9 cellular contexts compared by ENCODE assay signal in genomic region chr3:8954938-8955763, GRCh38. TPM values are rescaled to one million over a fixed set of nuclear protein-coding genes. Genes with fewer than 3 reads are reported as not detected.
DNase-seq lines count a peak whose midpoint lies in the region; ATAC-seq and TF ChIP-seq lines count a peak whose summit lies in the region.
"Had no signal": no experiment of that assay in that cellular context is flagged by ENCODE, and none has a peak within 500 bp of the region (broad histone marks: within the 10 kb centered on the region; RNA-seq: fewer than 3 reads in every experiment).

No MANE protein-coding gene starts in this region.

- peaks cover 48% of the 10 kb centered on the region for H3K4me1 ChIP-seq in Loucy (ENCODE audit: insufficient read depth, low read length, poor library complexity, severe bottlenecking)
- peaks cover 12% of the 10 kb centered on the region for H3K4me1 ChIP-seq in left ventricle myocardium inferior

- H3K27ac ChIP-seq in left ventricle myocardium inferior (replicated peaks) = peak overlapping the region; percentile 10

- intact Hi-C loops in left ventricle myocardium inferior (cut with micrococcal nuclease) = no loop called here

- H3K9me2 ChIP-seq in Loucy (replicated peaks; ENCODE audit: low read depth, low read length) = no peaks in the 10 kb centered on the region

- peaks cover 14% of the 10 kb centered on the region for H4K20me1 ChIP-seq in Loucy (ENCODE audit: insufficient read depth, low read length, poor library complexity, severe bottlenecking)

- H3K79me2 ChIP-seq in Loucy (ENCODE audit: insufficient read depth, low read length) = peaks cover 83% of the 10 kb centered on the region

- 0 out of 2 replicates have a peak, but pooled peaks cover 4% of the 10 kb centered on the region for H3K36me3 ChIP-seq in Loucy (ENCODE audit: insufficient read depth, low read length)
- H3K36me3 ChIP-seq in left ventricle myocardium inferior = no peaks in the 10 kb centered on the region

- H3K9me3 ChIP-seq in Loucy (ENCODE audit: insufficient read depth, low read depth, low read length) (no peaks in the 10 kb centered on the region), left ventricle myocardium inferior (replicated peaks) (no peaks in the 10 kb centered on the region)

- DNase-seq in GM12864 (ENCODE audit: low read depth) (peak; percentile 24), left ventricle myocardium inferior (no peak), H4 (ENCODE audit: low spot score) (no peak), 8988T (no peak)
- DNase-seq in effector CD8-positive, alpha-beta T cell (lab: John Stamatoyannopoulos, UW) = no peak
- DNase-seq in activated CD4-positive, CD25-positive, alpha-beta regulatory T cell treated with anti-CD3 and anti-CD28 coated beads, Interleukin-2, amount 50 U/mL, for 72 hours = no peak
- DNase-seq: activated CD4-positive, alpha-beta T cell treated with anti-CD3 and anti-CD28 coated beads for 48 hours had no signal

- H3K4me3 ChIP-seq in GM12864 (ENCODE audit: low read depth, low read length) (no peak overlapping the region), Loucy (ENCODE audit: low read length, poor library complexity, severe bottlenecking) (no peak overlapping the region), left ventricle myocardium inferior (no peak overlapping the region)

- peak; percentile 91 for ATAC-seq in GM21825 (IDR thresholded peaks at IDR 0.05; ENCODE audit: unreplicated experiment)

- no peaks in the 10 kb centered on the region for H3K27me3 ChIP-seq in Loucy (ENCODE audit: insufficient read depth, low read length, poor library complexity, severe bottlenecking)
- no peaks in the 10 kb centered on the region for H3K27me3 ChIP-seq in left ventricle myocardium inferior (ENCODE audit: low read depth)

- no peaks in the 10 kb centered on the region for H3F3A ChIP-seq in Loucy (ENCODE audit: low read depth)

- H2AFZ ChIP-seq in Loucy (ENCODE audit: low read length) = no peak overlapping the region

- peak overlapping the region; percentile 2 for H3K9ac ChIP-seq in Loucy (ENCODE audit: low read depth, low read length, poor library complexity, severe bottlenecking)

- TF ChIP-seq CTCF in GM12864 (IDR thresholded peaks at IDR 0.05; ENCODE audit: low read depth, low read length, missing control alignments) (no peak), Loucy (conservative IDR thresholded peaks at IDR 0.05; ENCODE audit: low read length) (no peak), left ventricle myocardium inferior (IDR thresholded peaks at IDR 0.05; ENCODE audit: borderline replicate concordance) (peak; percentile 22)

- H3K4me2 ChIP-seq in Loucy (ENCODE audit: low read depth, low read length, poor library complexity, severe bottlenecking) = peak overlapping the region; percentile 99

RNA-seq across cellular contexts. Expression of gene RAD18, which starts 8.1 kb away (rescaled TPM):
- total RNA-seq in left ventricle myocardium inferior = 6.8 TPM
- total RNA-seq in H4 (2014; rRNA removed; shearing (Covaris generic)) = 9.9 and 14.9 TPM in 2 replicates
